17 cellular contexts compared by ENCODE assay signal in genomic region chr13:98311200-98311548, GRCh38.
DNase-seq lines count a peak whose midpoint lies in the region; ATAC-seq and TF ChIP-seq lines count a peak whose summit lies in the region.
"Had no signal": no experiment of that assay in that cellular context is flagged by ENCODE, and none has a peak within 500 bp of the region (broad histone marks: within the 10 kb centered on the region; RNA-seq: fewer than 3 reads in every experiment).

No MANE protein-coding gene starts in this region.

- CTCF ChIA-PET in HEK293 (lab: Yijun Ruan, JAX): no interaction called here

- no peak for ATAC-seq in HG03196 (IDR thresholded peaks at IDR 0.05; ENCODE audit: unreplicated experiment)
- ATAC-seq: CD8-positive, alpha-beta T cell had no signal

- peaks cover 62% of the 10 kb centered on the region for H3K79me2 ChIP-seq in hepatocyte

- POLR2A ChIA-PET in HEK293 (lab: Yijun Ruan, JAX): no interaction called here

- H3K27me3 Mint-ChIP-seq in nephron (ENCODE audit: low read depth) (no peaks in the 10 kb centered on the region), type B pancreatic cell (no peaks in the 10 kb centered on the region)

- peak overlapping the region; percentile 80 to 92 (median 82) for H3K27ac Mint-ChIP-seq in nephron
- H3K27ac Mint-ChIP-seq in type B pancreatic cell: peak overlapping the region; percentile 45
- H3K27ac Mint-ChIP-seq: CD8-positive, alpha-beta T cell; HFFc6 had no signal

- DNase-seq in hepatocyte (ENCODE audit: low spot score) (no peak), type B pancreatic cell (ENCODE audit: extremely low spot score, unreplicated experiment) (no peak), kidney tubule cell (ENCODE audit: low spot score) (no peak), LoVo (ENCODE audit: low spot score) (no peak)
- DNase-seq: AML-193; CD8-positive, alpha-beta T cell; DMS 273 treated with DMSO at 0.1 percent for 48 hours; GOT3; HFFc6; NCI-H1436; NCI-H2081; NCI-H69; NK-92 treated with Interleukin-12 subunit alpha and Interleukin-12 subunit beta, amount 100 ng/mL, for 24 hours had no signal

- H3K9me2 ChIP-seq in hepatocyte (replicated peaks; ENCODE audit: insufficient read depth): no peaks in the 10 kb centered on the region

- no peak overlapping the region for H2AFZ ChIP-seq in hepatocyte

- H3K27ac ChIP-seq in HEK293 (ENCODE audit: extremely low read depth, low read depth, low read length) (no peak overlapping the region), hepatocyte (peak overlapping the region; percentile 2)
- H3K27ac ChIP-seq: SJSA1 had no signal

- H3K4me1 Mint-ChIP-seq in nephron (peaks cover 67% of the 10 kb centered on the region), type B pancreatic cell (ENCODE audit: unreplicated experiment) (peaks cover 54% of the 10 kb centered on the region)

- H3K4me3 ChIP-seq in HEK293 (ENCODE audit: low read depth, low read length) (no peak overlapping the region), hepatocyte (no peak overlapping the region)
- H3K4me3 ChIP-seq: SJSA1 had no signal

- H3K9me3 ChIP-seq in HEK293 (ENCODE audit: control insufficient read depth, insufficient read depth, low read depth, low read length) (no peaks in the 10 kb centered on the region), hepatocyte (ENCODE audit: low read depth) (no peaks in the 10 kb centered on the region)
- H3K9me3 ChIP-seq: SJSA1 had no signal

- H4K20me1 ChIP-seq in hepatocyte (ENCODE audit: insufficient read depth, poor library complexity, severe bottlenecking): peaks cover 3% of the 10 kb centered on the region

- H3K4me3 Mint-ChIP-seq in nephron (no peak overlapping the region), type B pancreatic cell (no peak overlapping the region)
- H3K4me3 Mint-ChIP-seq: CD8-positive, alpha-beta T cell; HFFc6 had no signal

- 56% methylated on average over 1 of the region's 1 CpG for WGBS in hepatocyte (ENCODE audit: low lambda C conversion rate, missing lambda C conversion rate)

- H3K9me3 Mint-ChIP-seq in nephron (no peaks in the 10 kb centered on the region), type B pancreatic cell (no peaks in the 10 kb centered on the region)
- H3K9me3 Mint-ChIP-seq: HFFc6 had no signal

- H3K4me2 ChIP-seq in hepatocyte: peak overlapping the region; percentile 24

- no peak for TF ChIP-seq CTCF in HEK293 (tag by site-specific recombination; IDR thresholded peaks at IDR 0.05)
- no peak for TF ChIP-seq CTCF in hepatocyte (IDR thresholded peaks at IDR 0.05; ENCODE audit: poor library complexity)
- TF ChIP-seq CTCF in nephron (IDR thresholded peaks at IDR 0.05; ENCODE audit: unreplicated experiment in 3 of 3): no peak
- no peak for TF ChIP-seq CTCF in type B pancreatic cell (conservative IDR thresholded peaks at IDR 0.05)

- H3K4me1 ChIP-seq in HEK293 (ENCODE audit: control insufficient read depth, insufficient read depth, low read length) (no peaks in the 10 kb centered on the region), hepatocyte (ENCODE audit: insufficient read depth) (peaks cover 41% of the 10 kb centered on the region)

- peaks cover 35% of the 10 kb centered on the region for H3K36me3 Mint-ChIP-seq in nephron (ENCODE audit: low read depth)
- H3K36me3 Mint-ChIP-seq in type B pancreatic cell: peaks cover 31% of the 10 kb centered on the region
- H3K36me3 Mint-ChIP-seq: CD8-positive, alpha-beta T cell had no signal

- H3K36me3 ChIP-seq in HEK293 (ENCODE audit: control insufficient read depth in 2 of 2, insufficient read depth in 1 of 2, low read length in 2 of 2) (no peaks in the 10 kb centered on the region), hepatocyte (replicated peaks; ENCODE audit: insufficient read depth, low read depth) (no peaks in the 10 kb centered on the region)

- no peaks in the 10 kb centered on the region for H3K27me3 ChIP-seq in hepatocyte
- H3K27me3 ChIP-seq: SJSA1 had no signal

TF ChIP-seq in HEK293, 187 proteins besides CTCF, POLR2A, EP300 and RAD21:
- 0 out of 2 replicates have a peak, but pooled peaks have one; percentile 33 for TF ChIP-seq SCRT2 (tag by site-specific recombination; IDR thresholded peaks at IDR 0.05)
- TF ChIP-seq ZNF302 (tag by site-specific recombination; IDR thresholded peaks at IDR 0.05; ENCODE audit: low read depth): no peak
